In the genomic region with DNA sequence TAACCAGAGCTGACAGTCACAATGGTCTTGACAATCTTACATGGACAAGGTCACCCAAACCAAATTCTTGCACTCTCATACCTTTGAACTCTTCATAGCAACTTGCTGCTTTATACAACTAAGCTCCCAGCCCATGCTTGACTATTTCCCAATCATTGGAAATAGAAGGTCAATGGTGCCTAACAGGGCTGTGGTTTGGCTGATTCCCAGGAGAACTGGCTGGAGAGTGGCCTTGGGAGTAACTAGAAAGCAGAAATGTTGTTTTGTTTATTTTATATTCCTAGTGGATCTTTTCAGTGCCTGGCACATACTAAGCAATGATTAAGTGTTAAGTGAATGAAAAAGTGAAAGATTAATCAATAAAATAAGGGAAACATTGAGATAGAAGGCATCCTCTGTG, we compare ENCODE assay signal across 13 cellular contexts. TPM values are rescaled to one million over a fixed set of nuclear protein-coding genes. Genes with fewer than 3 reads are reported as not detected.
"Had no signal": no experiment of that assay in that cellular context is flagged by ENCODE, and none has a peak within 500 bp of the region (broad histone marks: within the 10 kb centered on the region; RNA-seq: fewer than 3 reads in every experiment).

No MANE protein-coding gene starts in this region.

- DNase-seq: activated CD4-positive, alpha-beta T cell treated with anti-CD3 and anti-CD28 coated beads for 36 hours; activated CD8-positive, alpha-beta memory T cell treated with anti-CD3 and anti-CD28 coated beads, Interleukin-2, amount 50 U/mL, for 4 hours; activated CD8-positive, alpha-beta T cell treated with anti-CD3 and anti-CD28 coated beads for 36 hours; glutamatergic neuron; left ventricle myocardium inferior; naive B cell; retina; T-helper 9 cell; thyroid gland had no signal

RNA-seq across cellular contexts. Expression of gene SPINT4, which starts 3.0 kb away (rescaled TPM):
- total RNA-seq: activated CD4-positive, alpha-beta T cell treated with anti-CD3 and anti-CD28 coated beads for 36 hours; activated CD8-positive, alpha-beta T cell treated with anti-CD3 and anti-CD28 coated beads for 36 hours; astrocyte; left ventricle myocardium inferior; mesothelial cell of epicardium; pancreas; SK-MEL-5; thyroid gland had no signal
- polyA plus RNA-seq: pancreas had no signal

RNA-seq across cellular contexts. Expression of gene WFDC10B, which starts 20.3 kb away (rescaled TPM):
- total RNA-seq: activated CD4-positive, alpha-beta T cell treated with anti-CD3 and anti-CD28 coated beads for 36 hours; activated CD8-positive, alpha-beta T cell treated with anti-CD3 and anti-CD28 coated beads for 36 hours; astrocyte; left ventricle myocardium inferior; mesothelial cell of epicardium; pancreas; SK-MEL-5; thyroid gland had no signal
- polyA plus RNA-seq: pancreas had no signal

RNA-seq across cellular contexts. Expression of gene WFDC13, which starts 23.3 kb away (rescaled TPM):
- total RNA-seq: activated CD4-positive, alpha-beta T cell treated with anti-CD3 and anti-CD28 coated beads for 36 hours; activated CD8-positive, alpha-beta T cell treated with anti-CD3 and anti-CD28 coated beads for 36 hours; astrocyte; left ventricle myocardium inferior; mesothelial cell of epicardium; pancreas; SK-MEL-5; thyroid gland had no signal
- polyA plus RNA-seq: pancreas had no signal

RNA-seq across cellular contexts. Expression of gene WFDC11, which starts 55.1 kb away (rescaled TPM):
- total RNA-seq: activated CD4-positive, alpha-beta T cell treated with anti-CD3 and anti-CD28 coated beads for 36 hours; activated CD8-positive, alpha-beta T cell treated with anti-CD3 and anti-CD28 coated beads for 36 hours; astrocyte; left ventricle myocardium inferior; mesothelial cell of epicardium; pancreas; SK-MEL-5; thyroid gland had no signal
- polyA plus RNA-seq: pancreas had no signal
